In genomic region chr7:8536431-8536830, GRCh38 we compare ENCODE assay signal across 15 cellular contexts.
DNase-seq lines count a peak whose midpoint lies in the region; ATAC-seq, FAIRE-seq and TF ChIP-seq lines count a peak whose summit lies in the region.
"Had no signal": no experiment of that assay in that cellular context is flagged by ENCODE, and none has a peak within 500 bp of the region (broad histone marks: within the 10 kb centered on the region; RNA-seq: fewer than 3 reads in every experiment).

No MANE protein-coding gene starts in this region.

- DNase-seq in GM12891 (ENCODE audit: insufficient read length, low spot score): no peak
- DNase-seq in Kasumi-1 (lab: John Stamatoyannopoulos, UW): peak; percentile 13 to 26
- no peak for DNase-seq in stomach
- no peak for DNase-seq in WERI-Rb-1
- no peak for DNase-seq in Peyer's patch
- DNase-seq: activated T-cell treated with anti-CD3 and anti-CD28 coated beads, Interleukin-2, amount 50 U/mL, for 24 hours; body of pancreas; GDM1; NCI-H1930; testis had no signal

- no peaks in the 10 kb centered on the region for H3K27me3 ChIP-seq in stomach
- H3K27me3 ChIP-seq in WERI-Rb-1 (ENCODE audit: insufficient read depth, low read depth, severe bottlenecking): no peaks in the 10 kb centered on the region
- H3K27me3 ChIP-seq in Peyer's patch: no peaks in the 10 kb centered on the region
- H3K27me3 ChIP-seq: BLaER1, body of pancreas, testis had no signal

- H3K4me1 ChIP-seq in stomach (no peaks in the 10 kb centered on the region), Peyer's patch (no peaks in the 10 kb centered on the region)
- H3K4me1 ChIP-seq: BLaER1, body of pancreas, testis had no signal

- TF ChIP-seq CTCF in stomach (IDR thresholded peaks at IDR 0.05): no peak
- no peak for TF ChIP-seq CTCF in WERI-Rb-1 (IDR thresholded peaks at IDR 0.05; ENCODE audit: low read depth, low read length)
- no peak for TF ChIP-seq CTCF in Peyer's patch (IDR thresholded peaks at IDR 0.05)

- H3K9me3 ChIP-seq in stomach (no peaks in the 10 kb centered on the region), WERI-Rb-1 (ENCODE audit: severe bottlenecking) (no peaks in the 10 kb centered on the region), Peyer's patch (no peaks in the 10 kb centered on the region)
- H3K9me3 ChIP-seq: BLaER1, body of pancreas, testis had no signal

- no peak for TF ChIP-seq EP300 in stomach (IDR thresholded peaks at IDR 0.05)

- H3K27ac ChIP-seq in stomach: no peak overlapping the region
- no peak overlapping the region for H3K27ac ChIP-seq in WERI-Rb-1
- no peak overlapping the region for H3K27ac ChIP-seq in Peyer's patch
- H3K27ac ChIP-seq: BLaER1, body of pancreas, testis had no signal

- TF ChIP-seq POLR2A in GM12891 (IDR thresholded peaks at IDR 0.05; ENCODE audit: low read depth, low read length) (no peak), stomach (IDR thresholded peaks at IDR 0.05) (no peak), Peyer's patch (IDR thresholded peaks at IDR 0.05) (no peak)

- FAIRE-seq in GM12891 (lab: Jason Lieb, UNC): no peak
- FAIRE-seq: endothelial cell of umbilical vein had no signal

- no peaks in the 10 kb centered on the region for H3K36me3 ChIP-seq in stomach
- no peaks in the 10 kb centered on the region for H3K36me3 ChIP-seq in WERI-Rb-1
- H3K36me3 ChIP-seq in Peyer's patch: no peaks in the 10 kb centered on the region
- H3K36me3 ChIP-seq: BLaER1 had no signal

- 78 to 90% (median 84%) methylated on average over 3 of the region's 3 CpGs for WGBS in stomach, 5 donors

- H3K4me3 ChIP-seq in stomach: no peak overlapping the region
- H3K4me3 ChIP-seq in WERI-Rb-1 (ENCODE audit: low read depth, low read length): no peak overlapping the region
- H3K4me3 ChIP-seq in Peyer's patch: no peak overlapping the region
- H3K4me3 ChIP-seq: BLaER1, body of pancreas, testis had no signal

- intact Hi-C loops in stomach (cut with DNase I; ENCODE audit: low total_unique reads): no loop called here

- peak; percentile 98 for ATAC-seq in GM19351 (IDR thresholded peaks at IDR 0.05; ENCODE audit: unreplicated experiment)
- peak; percentile 97 for ATAC-seq in HG02938 (IDR thresholded peaks at IDR 0.05; ENCODE audit: unreplicated experiment)
- ATAC-seq in HG03571 (IDR thresholded peaks at IDR 0.05; ENCODE audit: unreplicated experiment): no peak
- ATAC-seq: body of pancreas had no signal

TF ChIP-seq in GM12891, 5 proteins besides CTCF, POLR2A, EP300 and RAD21:
- TF ChIP-seq SPI1 (IDR thresholded peaks at IDR 0.05; ENCODE audit: low read depth, low read length) (peak; percentile 62), POU2F2 (IDR thresholded peaks at IDR 0.05; ENCODE audit: low read depth, low read length) (no peak)

Comparison
In these comparisons a context has a peak if more than half of its experiments do, and no peak if none do; other contexts are left out.
1. DNase-seq: peak in Kasumi-1 (2 of 2); none in GM12891 (single experiment), stomach (single experiment), WERI-Rb-1 (single experiment) and Peyer's patch (0 of 3).